Comparison of ENCODE assay signal across 9 cellular contexts in genomic region chr2:48531141-48531648, GRCh38. TPM values are rescaled to one million over a fixed set of nuclear protein-coding genes. Genes with fewer than 3 reads are reported as not detected.
A peak's percentile ranks its signal among the peaks of the same experiment; 100 is the strongest.
DNase-seq lines count a peak whose midpoint lies in the region; ATAC-seq and TF ChIP-seq lines count a peak whose summit lies in the region.
"Had no signal": no experiment of that assay in that cellular context is flagged by ENCODE, and none has a peak within 500 bp of the region (broad histone marks: within the 10 kb centered on the region; RNA-seq: fewer than 3 reads in every experiment).

No MANE protein-coding gene starts in this region.

- intact Hi-C loops in activated naive CD4-positive, alpha-beta T cell treated with anti-CD3 and anti-CD28 coated beads for 36 hours (cut with micrococcal nuclease): loop anchor here (5.0 kb wide), 1 partner anchor 84 kb away; no protein-coding TSS in a partner anchor
- intact Hi-C loops in activated T-helper 1 cell treated with anti-CD3 and anti-CD28 coated beads, Interleukin-12 subunit alpha, Interleukin-12 subunit beta, Interleukin-2, Interleukin-4 antibody, amounts not matched to agents 30 ng/mL and 10 ng/mL and 1 ng/mL, durations not matched to agents 14 hours and 24 hours and 36 hours (cut with micrococcal nuclease): no loop called here
- intact Hi-C loops in left ventricle myocardium superior (cut with micrococcal nuclease) (no loop called here), psoas muscle (cut with DNase I) (no loop called here)

- H3K27me3 Mint-ChIP-seq in activated naive CD4-positive, alpha-beta T cell treated with anti-CD3 and anti-CD28 coated beads for 36 hours (ENCODE audit: low read depth): no peaks in the 10 kb centered on the region
- peaks cover 12% of the 10 kb centered on the region for H3K27me3 Mint-ChIP-seq in activated T-helper 1 cell treated with anti-CD3 and anti-CD28 coated beads, Interleukin-12 subunit alpha, Interleukin-12 subunit beta, Interleukin-2, Interleukin-4 antibody, amounts not matched to agents 30 ng/mL and 10 ng/mL and 1 ng/mL, durations not matched to agents 14 hours and 24 hours and 36 hours (ENCODE audit: insufficient read depth)

- peak overlapping the region; percentile 55 for H3K27ac ChIP-seq in psoas muscle

- no peak for TF ChIP-seq CTCF in psoas muscle (IDR thresholded peaks at IDR 0.05)

- peaks cover 0 to 16% (median 2%) of the 10 kb centered on the region in 3 donors for H3K27me3 ChIP-seq in psoas muscle (ENCODE audit: insufficient read depth in 3 of 3, low read length in 2 of 3)
- H3K27me3 ChIP-seq: adrenal gland had no signal

- no peaks in the 10 kb centered on the region for H3K36me3 ChIP-seq in psoas muscle (ENCODE audit: insufficient read depth in 1 of 2, low read depth in 1 of 2)
- H3K36me3 ChIP-seq: adrenal gland had no signal

- WGBS in psoas muscle, 3 donors: 10 to 14% (median 11%) methylated on average over 6 of the region's 6 CpGs

- H3K4me3 ChIP-seq in psoas muscle: peak overlapping the region; percentile 73

- no peak for DNase-seq in activated naive CD4-positive, alpha-beta T cell treated with anti-CD3 and anti-CD28 coated beads for 36 hours
- DNase-seq in activated naive CD4-positive, alpha-beta T cell treated with anti-CD3 and anti-CD28 coated beads, Interleukin-2, amount 50 U/mL, for 16 hours: no peak
- no peak for DNase-seq in activated T-helper 1 cell treated with anti-CD3 and anti-CD28 coated beads, Interleukin-12 subunit alpha, Interleukin-12 subunit beta, Interleukin-2, Interleukin-4 antibody, amounts not matched to agents 30 ng/mL and 10 ng/mL and 1 ng/mL, durations not matched to agents 14 hours and 24 hours and 36 hours (ENCODE audit: low spot score)
- DNase-seq in left ventricle myocardium superior (no peak), psoas muscle (no peak), activated gamma-delta T cell (lab: John Stamatoyannopoulos, UW) (no peak)

- CTCF ChIA-PET in activated naive CD4-positive, alpha-beta T cell treated with anti-CD3 and anti-CD28 coated beads for 36 hours (lab: Charles Lee): no interaction called here

- H3K4me1 Mint-ChIP-seq in activated naive CD4-positive, alpha-beta T cell treated with anti-CD3 and anti-CD28 coated beads for 36 hours (ENCODE audit: low read depth): peaks cover 14% of the 10 kb centered on the region
- peaks cover 11% of the 10 kb centered on the region for H3K4me1 Mint-ChIP-seq in activated T-helper 1 cell treated with anti-CD3 and anti-CD28 coated beads, Interleukin-12 subunit alpha, Interleukin-12 subunit beta, Interleukin-2, Interleukin-4 antibody, amounts not matched to agents 30 ng/mL and 10 ng/mL and 1 ng/mL, durations not matched to agents 14 hours and 24 hours and 36 hours (ENCODE audit: low read depth)

- H3K36me3 Mint-ChIP-seq in activated naive CD4-positive, alpha-beta T cell treated with anti-CD3 and anti-CD28 coated beads for 36 hours (ENCODE audit: low read depth): no peaks in the 10 kb centered on the region
- peaks cover 5% of the 10 kb centered on the region for H3K36me3 Mint-ChIP-seq in activated T-helper 1 cell treated with anti-CD3 and anti-CD28 coated beads, Interleukin-12 subunit alpha, Interleukin-12 subunit beta, Interleukin-2, Interleukin-4 antibody, amounts not matched to agents 30 ng/mL and 10 ng/mL and 1 ng/mL, durations not matched to agents 14 hours and 24 hours and 36 hours (ENCODE audit: low read depth)

- H3K27ac Mint-ChIP-seq in activated naive CD4-positive, alpha-beta T cell treated with anti-CD3 and anti-CD28 coated beads for 36 hours: no peak overlapping the region
- H3K27ac Mint-ChIP-seq in activated T-helper 1 cell treated with anti-CD3 and anti-CD28 coated beads, Interleukin-12 subunit alpha, Interleukin-12 subunit beta, Interleukin-2, Interleukin-4 antibody, amounts not matched to agents 30 ng/mL and 10 ng/mL and 1 ng/mL, durations not matched to agents 14 hours and 24 hours and 36 hours: no peak overlapping the region

- ATAC-seq in left ventricle myocardium superior: peak; percentile 39
- peak in 1 of 4 donors; percentile 27 for ATAC-seq in psoas muscle
- no peak for ATAC-seq in GM21381 (IDR thresholded peaks at IDR 0.05; ENCODE audit: unreplicated experiment)
- no peak for ATAC-seq in GM18861 (IDR thresholded peaks at IDR 0.05; ENCODE audit: unreplicated experiment)

- no peaks in the 10 kb centered on the region for H3K9me3 ChIP-seq in psoas muscle
- H3K9me3 ChIP-seq: adrenal gland had no signal

- H3K4me3 Mint-ChIP-seq in activated naive CD4-positive, alpha-beta T cell treated with anti-CD3 and anti-CD28 coated beads for 36 hours: peak overlapping the region; percentile 74
- peak overlapping the region; percentile 85 for H3K4me3 Mint-ChIP-seq in activated T-helper 1 cell treated with anti-CD3 and anti-CD28 coated beads, Interleukin-12 subunit alpha, Interleukin-12 subunit beta, Interleukin-2, Interleukin-4 antibody, amounts not matched to agents 30 ng/mL and 10 ng/mL and 1 ng/mL, durations not matched to agents 14 hours and 24 hours and 36 hours

- H3K9me3 Mint-ChIP-seq in activated naive CD4-positive, alpha-beta T cell treated with anti-CD3 and anti-CD28 coated beads for 36 hours: no peaks in the 10 kb centered on the region
- H3K9me3 Mint-ChIP-seq in activated T-helper 1 cell treated with anti-CD3 and anti-CD28 coated beads, Interleukin-12 subunit alpha, Interleukin-12 subunit beta, Interleukin-2, Interleukin-4 antibody, amounts not matched to agents 30 ng/mL and 10 ng/mL and 1 ng/mL, durations not matched to agents 14 hours and 24 hours and 36 hours: no peaks in the 10 kb centered on the region

- no peaks in the 10 kb centered on the region for H3K4me1 ChIP-seq in psoas muscle

RNA-seq across cellular contexts. Expression of gene STON1, which starts 1.2 kb away (rescaled TPM):
- under 1 TPM; 0.45 to 0.57 TPM for total RNA-seq in activated naive CD4-positive, alpha-beta T cell treated with anti-CD3 and anti-CD28 coated beads for 36 hours
- 1.2 and 1.3 TPM in 2 replicates for total RNA-seq in activated T-helper 1 cell treated with anti-CD3 and anti-CD28 coated beads, Interleukin-12 subunit alpha, Interleukin-12 subunit beta, Interleukin-2, Interleukin-4 antibody, amounts not matched to agents 30 ng/mL and 10 ng/mL and 1 ng/mL, durations not matched to agents 14 hours and 24 hours and 36 hours
- total RNA-seq in left ventricle myocardium superior (6.7 TPM), psoas muscle (1 to 10 TPM; 1.8 to 5.6 (median 2.1) TPM)
- 1 to 10 TPM in 2 of 3 donors, under 1 TPM in 1; 0.98 to 1.8 (median 1.2) TPM for polyA plus RNA-seq in psoas muscle
